Comparison of ENCODE assay signal across 8 cellular contexts in genomic region chrX:68829594-68830485, GRCh38. TPM values are rescaled to one million over a fixed set of nuclear protein-coding genes. Genes with fewer than 3 reads are reported as not detected.
DNase-seq lines count a peak whose midpoint lies in the region; ATAC-seq, FAIRE-seq and TF ChIP-seq lines count a peak whose summit lies in the region.

No MANE protein-coding gene starts in this region.

- no peaks in the 10 kb centered on the region for H3K9me2 ChIP-seq in MM.1S (replicated peaks; ENCODE audit: insufficient read depth, low read length)

- H3K4me2 ChIP-seq in MM.1S (ENCODE audit: low read depth, low read length), result peak overlapping the region; percentile 69
- peak overlapping the region; percentile 70; the same call in 1 of the 2 replicates for H3K4me2 ChIP-seq in K562 (ENCODE audit: insufficient read depth, low read length)

- no peak overlapping the region for H3K27ac ChIP-seq in MM.1S (ENCODE audit: low read length)
- H3K27ac ChIP-seq in K562 (ENCODE audit: extremely low read depth, low read depth, low read length), result no peak overlapping the region

- H3K79me2 ChIP-seq in MM.1S (ENCODE audit: low read length), result no peaks in the 10 kb centered on the region
- H3K79me2 ChIP-seq in K562 (ENCODE audit: control insufficient read depth, insufficient read depth, low read length), result no peaks in the 10 kb centered on the region

- H3K36me3 ChIP-seq in MM.1S (replicated peaks; ENCODE audit: insufficient read depth, low read length) (no peaks in the 10 kb centered on the region), K562 (ENCODE audit: control insufficient read depth, insufficient read depth, low read length) (no peaks in the 10 kb centered on the region)

- BruUV-seq in Calu3 (replicated peaks; lab: Mats Ljungman, UMichigan) (no TSS peak), K562 (replicated peaks; lab: Mats Ljungman, UMichigan) (no TSS peak)

- H3K4me3 ChIP-seq in MM.1S (ENCODE audit: low read length) (peak overlapping the region; percentile 69), K562 (peak overlapping the region; percentile 41)

- no peaks in the 10 kb centered on the region for H3K9me3 ChIP-seq in MM.1S (replicated peaks; ENCODE audit: insufficient read depth, low read length)
- H3K9me3 ChIP-seq in K562 (replicated peaks; ENCODE audit: control insufficient read depth, insufficient read depth, low read depth, low read length), result no peaks in the 10 kb centered on the region

- no peak for TF ChIP-seq POLR2A in K562 (conservative IDR thresholded peaks at IDR 0.05)

- no peaks in the 10 kb centered on the region for H3K27me3 ChIP-seq in MM.1S (replicated peaks; ENCODE audit: insufficient read depth, low read length)
- H3K27me3 ChIP-seq in K562 (ENCODE audit: control insufficient read depth in 2 of 2, insufficient read depth in 2 of 2, low read length in 2 of 2), result peaks cover 0 to 7% of the 10 kb centered on the region in 2 experiments; a peak in 1 of 5 replicates

- no peaks in the 10 kb centered on the region for H3K9me3 Mint-ChIP-seq in Calu3 (ENCODE audit: low read depth, unreplicated experiment)

- H2AFZ ChIP-seq in MM.1S (ENCODE audit: low read length) (peak overlapping the region; percentile 61; the same call in 1 of the 2 replicates), K562 (ENCODE audit: low read depth, low read length) (no peak overlapping the region)

- in situ Hi-C loops in K562 (cut with MboI), result loop anchor here (10.0 kb wide), 4 partner anchors 95 to 555 kb away; no protein-coding TSS in a partner anchor

- ATAC-seq in K562, result peak; percentile 9; the same call in 1 of the 3 replicates

- no peak for TF ChIP-seq CTCF in Calu3 (IDR thresholded peaks at IDR 0.05; ENCODE audit: unreplicated experiment)
- TF ChIP-seq CTCF in MM.1S (IDR thresholded peaks at IDR 0.05; ENCODE audit: low read length), result no peak
- TF ChIP-seq CTCF in K562 (IDR thresholded peaks at IDR 0.05 in 2 of 3, conservative IDR thresholded peaks at IDR 0.05 in 1 of 3; ENCODE audit: insufficient read depth in 2 of 3, low read depth in 1 of 3, low read length in 3 of 3), result no peak

- 38% methylated on average over 19 of the region's 74 CpGs for WGBS in K562 (ENCODE audit: insufficient coverage, low coverage, missing lambda C conversion rate)

- no peak for FAIRE-seq in K562 (lab: Jason Lieb, UNC)

- H3K27ac Mint-ChIP-seq in Calu3 (ENCODE audit: unreplicated experiment), result peak overlapping the region; percentile 77

- H3K9ac ChIP-seq in MM.1S (ENCODE audit: low read length), result peak overlapping the region; percentile 29; the same call in 1 of the 2 replicates
- H3K9ac ChIP-seq in K562 (ENCODE audit: insufficient read depth in 1 of 2, low read depth in 2 of 2, low read length in 2 of 2), result peak overlapping the region in 1 of 2 experiments; percentile 83; a peak in 2 of 4 replicates

- peak overlapping the region; percentile 87 for H3K4me3 Mint-ChIP-seq in Calu3 (ENCODE audit: low read depth, unreplicated experiment)

- H3K27me3 Mint-ChIP-seq in Calu3 (ENCODE audit: unreplicated experiment), result peaks cover 14% of the 10 kb centered on the region

- DNase-seq in Calu3 (no peak), MM.1S (no peak), K562 (ENCODE audit: extremely low read depth in 1 of 4, low spot score in 3 of 4) (peak in 1 of 4 experiments; percentile 16), islet precursor cell (peak; percentile 60), SK-N-DZ (ENCODE audit: low spot score) (no peak), HuH-7.5 (ENCODE audit: low spot score) (no peak), COLO668 (lab: John Stamatoyannopoulos, UW; ENCODE audit: unreplicated experiment) (no peak)
- peak; percentile 27 for DNase-seq in stimulated activated CD8-positive, alpha-beta memory T cell treated with anti-CD3 and anti-CD28 coated beads, Interleukin-4, amount 100 ng/mL, for 48 hours

- no peaks in the 10 kb centered on the region for H3K4me1 ChIP-seq in MM.1S (ENCODE audit: low read length)
- H3K4me1 ChIP-seq in K562 (replicated peaks in 1 of 2; ENCODE audit: control insufficient read depth in 2 of 2, insufficient read depth in 2 of 2, low read length in 2 of 2), result peaks cover 0 to 22% of the 10 kb centered on the region in 2 experiments; a peak in 2 of 5 replicates

- H4K20me1 ChIP-seq in MM.1S (ENCODE audit: insufficient read depth, low read length) (no peaks in the 10 kb centered on the region), K562 (replicated peaks; ENCODE audit: control insufficient read depth, insufficient read depth, low read length) (no peaks in the 10 kb centered on the region)

- no peak for TF ChIP-seq RAD21 in K562 (CRISPR knock-in tag; conservative IDR thresholded peaks at IDR 0.05 in 1 of 2, IDR thresholded peaks at IDR 0.05 in 1 of 2)

- H3K36me3 Mint-ChIP-seq in Calu3 (ENCODE audit: insufficient read depth, unreplicated experiment), result peaks cover 35% of the 10 kb centered on the region

- H3K4me1 Mint-ChIP-seq in Calu3 (ENCODE audit: low read depth, unreplicated experiment), result peaks cover 43% of the 10 kb centered on the region

- intact Hi-C loops in Calu3 (cut with micrococcal nuclease; ENCODE audit: unreplicated experiment) (loop anchor here (2.0 to 10.0 kb wide), 4 partner anchors 65 to 302 kb away; no protein-coding TSS in a partner anchor), K562 (cut with micrococcal nuclease) (loop anchor here (2.0 to 10.0 kb wide), 2 partner anchors 231 to 1265 kb away; no protein-coding TSS in a partner anchor)

- H3F3A ChIP-seq in MM.1S (ENCODE audit: insufficient read depth, low read length), result no peaks in the 10 kb centered on the region

- POLR2A ChIA-PET in K562 (lab: Yijun Ruan, JAX), result interaction anchor here (0.6 kb wide), 1 partner anchor 315 kb away, joined by 3 read pairs; no protein-coding TSS in a partner anchor

- no peak for TF ChIP-seq EP300 in K562 (IDR thresholded peaks at IDR 0.05; ENCODE audit: low read length)

- H3K9me1 ChIP-seq in K562 (ENCODE audit: control insufficient read depth, insufficient read depth, low read length), result no peaks in the 10 kb centered on the region

- CTCF ChIA-PET in Calu3 (lab: Charles Lee) (interaction anchor here (0.7 to 2.8 kb wide), 9 partner anchors 65 to 469 kb away, joined by 3 to 45 read pairs (median 6); partner anchors contain the start of gene PJA1), K562 (lab: Yijun Ruan, JAX; ENCODE audit: low intra/inter-chr PET ratio) (interaction anchor here (0.6 kb wide), 1 partner anchor 459 kb away, joined by 4 read pairs; no protein-coding TSS in a partner anchor)

TF ChIP-seq in K562, 482 proteins besides CTCF, POLR2A, EP300 and RAD21:
- TF ChIP-seq ETS2 (tag; IDR thresholded peaks at IDR 0.05; ENCODE audit: borderline replicate concordance, poor library complexity, severe bottlenecking), result no peak
- TF ChIP-seq SETDB1 (IDR thresholded peaks at IDR 0.05; ENCODE audit: low read length), result no peak
- no peak for TF ChIP-seq ZNF764 (CRISPR knock-in tag; IDR thresholded peaks at IDR 0.05; ENCODE audit: low read depth)
- TF ChIP-seq SNIP1 (IDR thresholded peaks at IDR 0.05; ENCODE audit: low read depth), result no peak
- TF ChIP-seq, protein P1, sequence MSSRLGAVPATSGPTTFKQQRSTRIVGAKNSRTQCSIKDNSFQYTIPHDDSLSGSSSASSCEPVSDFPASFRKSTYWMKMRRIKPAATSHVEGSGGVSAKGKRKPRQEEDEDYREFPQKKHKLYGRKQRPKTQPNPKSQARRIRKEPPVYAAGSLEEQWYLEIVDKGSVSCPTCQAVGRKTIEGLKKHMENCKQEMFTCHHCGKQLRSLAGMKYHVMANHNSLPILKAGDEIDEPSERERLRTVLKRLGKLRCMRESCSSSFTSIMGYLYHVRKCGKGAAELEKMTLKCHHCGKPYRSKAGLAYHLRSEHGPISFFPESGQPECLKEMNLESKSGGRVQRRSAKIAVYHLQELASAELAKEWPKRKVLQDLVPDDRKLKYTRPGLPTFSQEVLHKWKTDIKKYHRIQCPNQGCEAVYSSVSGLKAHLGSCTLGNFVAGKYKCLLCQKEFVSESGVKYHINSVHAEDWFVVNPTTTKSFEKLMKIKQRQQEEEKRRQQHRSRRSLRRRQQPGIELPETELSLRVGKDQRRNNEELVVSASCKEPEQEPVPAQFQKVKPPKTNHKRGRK (tag; IDR thresholded peaks at IDR 0.05), result no peak
- no peak for TF ChIP-seq MXI1 (IDR thresholded peaks at IDR 0.05; ENCODE audit: low read depth, low read length)

RNA-seq across cellular contexts. Expression of gene EFNB1, which starts 1.0 kb away (rescaled TPM):
- total RNA-seq in Calu3 (2022) (12.6 and 20.7 TPM in 2 replicates), K562 (2014; rRNA removed) (1.9 and 2.2 TPM in 2 replicates), K562 (2014; rRNA removed; fragmentation: Illumina TruSeq; extraction: Trizol) (0.41 and 0.51 TPM in 2 replicates), K562 (2015; rRNA removed; fragmentation: Illumina TruSeq; extraction: Trizol) (0.75 and 0.91 TPM in 2 replicates), K562 (2021) (2.1 TPM in 2 replicates)
- 0.93 and 2.6 TPM in 2 replicates for total RNA-seq in K562 (2011; cell fraction: chromatin; rRNA removed; ENCODE audit: low replicate concordance)
- total RNA-seq in K562 (2011; cell fraction: nucleolus; rRNA removed), result 3.4 and 4.2 TPM in 2 replicates
- total RNA-seq in K562 (2011; cell fraction: nucleoplasm; rRNA removed), result 2.8 and 3.4 TPM in 2 replicates
- polyA plus RNA-seq in K562 (2011; rRNA removed) (1.1 and 1.5 TPM in 2 replicates), K562 (2014; fragmentation: Illumina TruSeq; extraction: Trizol) (0.88 and 1.3 TPM in 2 replicates), K562 (2014; fragmentation: Nextera tagmentation; extraction: Ambion mirVana) (under 1 TPM in 1 of 2 experiments, not detected in 1; 0.01 TPM), K562 (2014; rRNA removed) (1.5 and 1.6 TPM in 2 replicates)
- polyA plus RNA-seq in K562 (2011; cell fraction: cytosol; rRNA removed), result 1.8 and 2.9 TPM in 2 replicates
- polyA plus RNA-seq in K562 (2011; cell fraction: nucleus; rRNA removed), result 1.3 and 1.5 TPM in 2 replicates
- polyA plus RNA-seq in K562 (2012), result 1.0 and 1.1 TPM in 2 replicates
- polyA minus RNA-seq in K562 (2011; rRNA and poly(A)+ RNA removed), result 0.70 and 0.99 TPM in 2 replicates
- polyA minus RNA-seq in K562 (2011; cell fraction: cytosol; rRNA and poly(A)+ RNA removed), result 1.5 and 2.2 TPM in 2 replicates
- polyA minus RNA-seq in K562 (2011; cell fraction: nucleus; rRNA and poly(A)+ RNA removed), result 0.81 and 1.00 TPM in 2 replicates
- 6.1 and 7.3 TPM in 2 replicates for polyA plus RNA-seq in SK-N-DZ (2014; cell fraction: cytosol; rRNA removed)
- 3.5 TPM in 2 replicates for polyA plus RNA-seq in SK-N-DZ (2014; cell fraction: nucleus; rRNA removed)

Comparison
In these comparisons a context has a peak if more than half of its experiments do, and no peak if none do; other contexts are left out.
1. DNase-seq: peak in islet precursor cell (single experiment) and stimulated activated CD8-positive, alpha-beta memory T cell treated with anti-CD3 and anti-CD28 coated beads, Interleukin-4, amount 100 ng/mL, for 48 hours (single experiment); none in Calu3 (single experiment), MM.1S (single experiment), SK-N-DZ (single experiment), HuH-7.5 (single experiment) and COLO668 (single experiment).